Comparison of ENCODE assay signal across 11 cellular contexts in the genomic region with DNA sequence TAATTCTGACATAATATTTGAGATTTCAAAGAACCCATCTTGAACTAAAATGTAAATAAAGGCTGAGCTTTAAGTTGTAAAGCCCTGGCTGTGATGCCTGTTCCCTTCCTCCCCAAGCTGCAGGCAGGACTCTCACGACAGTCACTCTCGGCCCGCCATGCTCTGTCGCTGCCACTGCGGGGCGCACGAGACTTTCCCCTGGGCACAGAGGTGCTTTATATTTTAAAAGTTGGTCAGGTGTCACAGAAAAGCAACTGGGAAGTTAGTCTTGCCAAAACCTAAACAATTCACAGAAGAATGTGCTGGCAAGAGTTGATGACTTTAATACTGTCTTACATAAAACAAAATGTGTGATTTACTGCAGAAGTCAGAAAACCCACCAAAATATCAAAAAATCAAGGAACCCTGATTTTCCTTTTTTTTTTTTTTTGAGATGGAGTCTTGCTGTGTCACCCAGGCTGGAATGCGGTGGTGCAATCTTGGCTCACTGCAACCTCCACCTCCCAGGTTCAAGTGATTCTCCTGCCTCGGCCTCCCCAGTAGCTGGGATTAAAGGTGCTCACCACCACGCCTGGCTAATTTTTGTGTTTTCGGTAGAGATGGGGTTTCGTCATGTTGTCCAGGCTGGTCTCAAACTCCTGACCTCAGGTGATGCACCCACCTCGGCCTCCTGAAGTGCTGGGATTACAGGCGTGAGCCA. TPM values are rescaled to one million over a fixed set of nuclear protein-coding genes. Genes with fewer than 3 reads are reported as not detected.
DNase-seq lines count a peak whose midpoint lies in the region; ATAC-seq, FAIRE-seq and TF ChIP-seq lines count a peak whose summit lies in the region.
"Had no signal": no experiment of that assay in that cellular context is flagged by ENCODE, and none has a peak within 500 bp of the region (broad histone marks: within the 10 kb centered on the region; RNA-seq: fewer than 3 reads in every experiment).

No MANE protein-coding gene starts in this region.

- no peak for FAIRE-seq in GM12892 (lab: Jason Lieb, UNC)

- peaks cover 52% of the 10 kb centered on the region for H3K36me3 ChIP-seq in A673 (ENCODE audit: insufficient read depth, low read length, poor library complexity, severe bottlenecking)

- POLR2A ChIA-PET in A673 (lab: Charles Lee; ENCODE audit: low non-redundant PET) = no interaction called here

- TF ChIP-seq POLR2A in GM12892 (IDR thresholded peaks at IDR 0.05; ENCODE audit: low read depth, low read length) = no peak

- no peaks in the 10 kb centered on the region for H3K27me3 ChIP-seq in A673 (replicated peaks; ENCODE audit: insufficient read depth, low read depth, low read length, poor library complexity)

- BruUV-seq in A673 (replicated peaks; lab: Mats Ljungman, UMichigan) (no TSS peak), Calu3 (replicated peaks; lab: Mats Ljungman, UMichigan) (no TSS peak)

- 0 out of 3 replicates have a peak, but pooled peaks have one; percentile 40 for ATAC-seq in SK-N-SH treated with all-trans-retinoic acid at 6 μM for 48 hours
- ATAC-seq: stimulated activated naive CD8-positive, alpha-beta T cell treated with anti-CD3 and anti-CD28 coated beads, Interleukin-15, amount 100 ng/mL, for 72 hours had no signal

- DNase-seq in A673 (ENCODE audit: low spot score) = peak; percentile 36
- no peak for DNase-seq in GM13977 (ENCODE audit: low spot score)
- DNase-seq in fibroblast of villous mesenchyme (ENCODE audit: low read depth) = no peak
- no peak for DNase-seq in GM12892 (ENCODE audit: insufficient read length)
- DNase-seq in GF-D8 (lab: John Stamatoyannopoulos, UW) = no peak
- DNase-seq in mucosa of gallbladder (ENCODE audit: low spot score) = no peak
- DNase-seq in Calu3 = no peak
- DNase-seq: NCI-H2029; stimulated activated naive CD8-positive, alpha-beta T cell treated with anti-CD3 and anti-CD28 coated beads, Interleukin-15, amount 100 ng/mL, for 72 hours had no signal

- H3K4me1 ChIP-seq in A673 (ENCODE audit: insufficient read depth, low read length, poor library complexity, severe bottlenecking) = no peaks in the 10 kb centered on the region

- CTCF ChIA-PET in A673 (lab: Charles Lee) (interaction anchor here (0.7 kb wide), 1 partner anchor 835 kb away, joined by 3 read pairs; no protein-coding TSS in a partner anchor), Calu3 (lab: Charles Lee) (no interaction called here)

- TF ChIP-seq CTCF in A673 (conservative IDR thresholded peaks at IDR 0.05; ENCODE audit: low read depth, low read length) (peak; percentile 50), GM13977 (IDR thresholded peaks at IDR 0.05; ENCODE audit: extremely low read depth, insufficient read depth, missing control alignments) (peak; percentile 23), fibroblast of villous mesenchyme (IDR thresholded peaks at IDR 0.05; ENCODE audit: insufficient read depth, low read depth, low read length) (peak; percentile 35), Calu3 (IDR thresholded peaks at IDR 0.05; ENCODE audit: unreplicated experiment) (no peak)

- no peaks in the 10 kb centered on the region for H3K9me3 Mint-ChIP-seq in Calu3 (ENCODE audit: low read depth, unreplicated experiment)
- H3K9me3 Mint-ChIP-seq: stimulated activated naive CD8-positive, alpha-beta T cell treated with anti-CD3 and anti-CD28 coated beads, Interleukin-15, amount 100 ng/mL, for 72 hours had no signal

- H3K4me3 ChIP-seq in A673 (ENCODE audit: low read depth, low read length, poor library complexity, severe bottlenecking) = no peak overlapping the region
- no peak overlapping the region for H3K4me3 ChIP-seq in fibroblast of villous mesenchyme (ENCODE audit: low read depth, low read length)

- no peak overlapping the region for H3K27ac ChIP-seq in A673 (ENCODE audit: low read depth, low read length, poor library complexity, severe bottlenecking)

- no peaks in the 10 kb centered on the region for H3K27me3 Mint-ChIP-seq in Calu3 (ENCODE audit: unreplicated experiment)
- H3K27me3 Mint-ChIP-seq: stimulated activated naive CD8-positive, alpha-beta T cell treated with anti-CD3 and anti-CD28 coated beads, Interleukin-15, amount 100 ng/mL, for 72 hours had no signal

- intact Hi-C loops in A673 (cut with micrococcal nuclease; ENCODE audit: unreplicated experiment) (no loop called here), Calu3 (cut with micrococcal nuclease; ENCODE audit: unreplicated experiment) (no loop called here)

- H3K27ac Mint-ChIP-seq in Calu3 (ENCODE audit: unreplicated experiment) = no peak overlapping the region
- H3K27ac Mint-ChIP-seq: stimulated activated naive CD8-positive, alpha-beta T cell treated with anti-CD3 and anti-CD28 coated beads, Interleukin-15, amount 100 ng/mL, for 72 hours had no signal

- no peaks in the 10 kb centered on the region for H3K4me1 Mint-ChIP-seq in Calu3 (ENCODE audit: low read depth, unreplicated experiment)

- no peak overlapping the region for H3K4me3 Mint-ChIP-seq in Calu3 (ENCODE audit: low read depth, unreplicated experiment)
- H3K4me3 Mint-ChIP-seq: stimulated activated naive CD8-positive, alpha-beta T cell treated with anti-CD3 and anti-CD28 coated beads, Interleukin-15, amount 100 ng/mL, for 72 hours had no signal

- in situ Hi-C loops in GM13977 (cut with MboI; ENCODE audit: low pct_unique_long_range_greater_than_20kb, low sequenced_read_pairs, unreplicated experiment) = no loop called here

- peaks cover 31% of the 10 kb centered on the region for H3K36me3 Mint-ChIP-seq in Calu3 (ENCODE audit: insufficient read depth, unreplicated experiment)

- no peaks in the 10 kb centered on the region for H3K9me3 ChIP-seq in A673 (ENCODE audit: low read depth, low read length, poor library complexity, severe bottlenecking)

TF ChIP-seq in SK-N-SH treated with all-trans-retinoic acid at 6 μM for 48 hours, 23 proteins besides CTCF, POLR2A, EP300 and RAD21:
- TF ChIP-seq ZNF70 (CRISPR knock-in tag; IDR thresholded peaks at IDR 0.05) (no peak), ESRRG (CRISPR knock-in tag; IDR thresholded peaks at IDR 0.05) (no peak), CSDC2 (CRISPR knock-in tag; IDR thresholded peaks at IDR 0.05) (no peak), TCF4 (CRISPR knock-in tag; IDR thresholded peaks at IDR 0.05; ENCODE audit: borderline replicate concordance) (no peak), RARB (CRISPR knock-in tag; IDR thresholded peaks at IDR 0.05) (no peak)

RNA-seq across cellular contexts. Expression of a gene that starts 10.7 kb away (rescaled TPM):
- total RNA-seq in A673 (2021) (69.8 and 86.7 TPM in 2 replicates), fibroblast of villous mesenchyme (29.0 and 31.1 TPM in 2 replicates), mucosa of gallbladder (43.2 TPM), Calu3 (2022) (35.8 and 38.1 TPM in 2 replicates)
- polyA plus RNA-seq in GM12892 (2012; ENCODE audit: missing spikeins) = 25.2 TPM

RNA-seq across cellular contexts. Expression of a gene that starts 13.1 kb away (rescaled TPM):
- total RNA-seq in A673 (2021) (0.81 and 1.5 TPM in 2 replicates), fibroblast of villous mesenchyme (1.7 and 3.5 TPM in 2 replicates), mucosa of gallbladder (5.9 TPM), Calu3 (2022) (2.7 and 4.2 TPM in 2 replicates)
- not detected for polyA plus RNA-seq in GM12892 (2012; ENCODE audit: missing spikeins)

RNA-seq across cellular contexts. Expression of a gene that starts 33.4 kb away (rescaled TPM):
- total RNA-seq in A673 (2021) (not detected in 2 replicates), fibroblast of villous mesenchyme (not detected in 2 replicates), mucosa of gallbladder (not detected), Calu3 (2022) (not detected in 2 replicates)
- not detected for polyA plus RNA-seq in GM12892 (2012; ENCODE audit: missing spikeins)
- polyA plus RNA-seq: adipose tissue had no signal
